Comparison of ENCODE assay signal across 8 cellular contexts in genomic region chr21:17612023-17612564, GRCh38.
DNase-seq lines count a peak whose midpoint lies in the region; ATAC-seq and TF ChIP-seq lines count a peak whose summit lies in the region.

No MANE protein-coding gene starts in this region.

- DNase-seq in 8988T: peak; percentile 13
- peak in 3 of 5 experiments; percentile 18 to 34 (median 20) for DNase-seq in T-helper 2 cell
- DNase-seq in choroid plexus epithelial cell (ENCODE audit: low read depth): peak; percentile 60
- peak; percentile 65 for DNase-seq in left kidney (ENCODE audit: low read depth, low spot score)
- peak; percentile 34 for DNase-seq in stimulated activated CD4-positive, alpha-beta T cell treated with anti-CD3 and anti-CD28 coated beads, Interleukin-4, amount 100 ng/mL, for 1 hour
- no peak for DNase-seq in GM19240 (ENCODE audit: insufficient read length, low spot score)

- ATAC-seq in GM18517 (IDR thresholded peaks at IDR 0.05; ENCODE audit: unreplicated experiment) (peak; percentile 0), HG03135 (IDR thresholded peaks at IDR 0.05; ENCODE audit: unreplicated experiment) (peak; percentile 6)

- TF ChIP-seq CTCF in choroid plexus epithelial cell (conservative IDR thresholded peaks at IDR 0.05; ENCODE audit: low read depth, low read length): no peak

- peak overlapping the region; percentile 88 for H3K4me3 ChIP-seq in choroid plexus epithelial cell (ENCODE audit: low read depth, low read length)
